ENCODE assay signal across 1 cellular context in genomic region chr6:43652822-43653221, GRCh38. TPM values are rescaled to one million over a fixed set of nuclear protein-coding genes. Genes with fewer than 3 reads are reported as not detected.
"Had no signal": no experiment of that assay in that cellular context is flagged by ENCODE, and none has a peak within 500 bp of the region (broad histone marks: within the 10 kb centered on the region; RNA-seq: fewer than 3 reads in every experiment).

No MANE protein-coding gene starts in this region.

RNA-seq across cellular contexts. Expression of gene RSPH9, which starts 8.0 kb away (rescaled TPM):
- total RNA-seq: H4 had no signal
